Comparison of ENCODE assay signal across 22 cellular contexts in genomic region chr9:4433379-4433778, GRCh38. TPM values are rescaled to one million over a fixed set of nuclear protein-coding genes. Genes with fewer than 3 reads are reported as not detected.
DNase-seq lines count a peak whose midpoint lies in the region; ATAC-seq, FAIRE-seq and TF ChIP-seq lines count a peak whose summit lies in the region.
"Had no signal": no experiment of that assay in that cellular context is flagged by ENCODE, and none has a peak within 500 bp of the region (broad histone marks: within the 10 kb centered on the region; RNA-seq: fewer than 3 reads in every experiment).

No MANE protein-coding gene starts in this region.

- 24% methylated on average over 4 of the region's 4 CpGs for WGBS in K562 (ENCODE audit: insufficient coverage, low coverage, missing lambda C conversion rate)
- WGBS in heart right ventricle, 2 donors: 76 to 77% methylated on average over 4 of the region's 4 CpGs
- WGBS in neuronal stem cell (ENCODE audit: extremely low coverage in 2 of 2, insufficient read length in 2 of 2, insufficient replicate concordance in 1 of 2), 2 donors: no CpG with 5 or more reads among the region's 4 CpGs

- in situ Hi-C loops in K562 (cut with MboI): no loop called here

- no peak overlapping the region for H2BK120ac ChIP-seq in neuronal stem cell (ENCODE audit: low read depth, low read length)

- no peak overlapping the region for H2BK15ac ChIP-seq in neuronal stem cell (ENCODE audit: low read length)

- H3K4ac ChIP-seq in neuronal stem cell (ENCODE audit: low read length): no peak overlapping the region

- H4K91ac ChIP-seq in neuronal stem cell (ENCODE audit: low read depth, low read length, poor library complexity): no peak overlapping the region

- H3K27me3 ChIP-seq in K562 (ENCODE audit: control insufficient read depth in 2 of 2, insufficient read depth in 2 of 2, low read length in 2 of 2) (no peaks in the 10 kb centered on the region), heart right ventricle (no peaks in the 10 kb centered on the region), neuronal stem cell (ENCODE audit: control insufficient read depth in 3 of 3, insufficient read depth in 3 of 3, low read depth in 1 of 3, low read length in 3 of 3) (no peaks in the 10 kb centered on the region)
- H3K27me3 ChIP-seq: BLaER1 treated with 17β-estradiol and CSF1 and Interleukin-3, amounts not matched to agents 10 nM and 100 nM; MG63; Peyer's patch had no signal

- H3K9me1 ChIP-seq in K562 (ENCODE audit: control insufficient read depth, insufficient read depth, low read length): no peaks in the 10 kb centered on the region

- H3K4me1 ChIP-seq in K562 (replicated peaks in 1 of 2; ENCODE audit: control insufficient read depth in 2 of 2, insufficient read depth in 2 of 2, low read length in 2 of 2) (no peaks in the 10 kb centered on the region), heart right ventricle (peaks cover 0 to 16% (median 4%) of the 10 kb centered on the region in 9 donors), neuronal stem cell (ENCODE audit: control insufficient read depth in 2 of 2, insufficient read depth in 1 of 2, low read depth in 1 of 2, low read length in 2 of 2) (no peaks in the 10 kb centered on the region)

- TF ChIP-seq CTCF in K562 (IDR thresholded peaks at IDR 0.05 in 2 of 3, conservative IDR thresholded peaks at IDR 0.05 in 1 of 3; ENCODE audit: insufficient read depth in 2 of 3, low read depth in 1 of 3, low read length in 3 of 3): no peak
- no peak for TF ChIP-seq CTCF in heart right ventricle (IDR thresholded peaks at IDR 0.05)

- no peak overlapping the region for H4K8ac ChIP-seq in neuronal stem cell (ENCODE audit: low read depth, low read length)

- peak; percentile 58 for ATAC-seq in GM21717 (IDR thresholded peaks at IDR 0.05; ENCODE audit: unreplicated experiment)
- ATAC-seq in HG03354 (IDR thresholded peaks at IDR 0.05; ENCODE audit: poor library complexity, severe bottlenecking, unreplicated experiment): peak; percentile 65
- ATAC-seq in K562: no peak; the same call in 2 of the 3 replicates
- no peak for ATAC-seq in heart right ventricle

- POLR2A ChIA-PET in K562 (lab: Yijun Ruan, JAX): no interaction called here

- CTCF ChIA-PET in K562 (lab: Yijun Ruan, JAX; ENCODE audit: low intra/inter-chr PET ratio): no interaction called here

- FAIRE-seq in GM12891 (lab: Jason Lieb, UNC): no peak
- no peak for FAIRE-seq in K562 (lab: Jason Lieb, UNC)
- FAIRE-seq: A204.1, D721Med had no signal

- no peak overlapping the region for H3K23ac ChIP-seq in neuronal stem cell (ENCODE audit: low read depth, low read length, poor library complexity)

- H3K4me2 ChIP-seq in K562 (ENCODE audit: insufficient read depth, low read length): no peak overlapping the region
- no peak overlapping the region for H3K4me2 ChIP-seq in neuronal stem cell (ENCODE audit: insufficient read depth, low read length, poor library complexity, severe bottlenecking)
- H3K4me2 ChIP-seq: BLaER1 treated with 17β-estradiol and CSF1 and Interleukin-3, amounts not matched to agents 10 nM and 100 nM had no signal

- H3K79me2 ChIP-seq in K562 (ENCODE audit: control insufficient read depth, insufficient read depth, low read length): no peaks in the 10 kb centered on the region

- H3K27ac ChIP-seq in K562 (ENCODE audit: extremely low read depth, low read depth, low read length) (no peak overlapping the region), heart right ventricle (no peak overlapping the region), neuronal stem cell (replicated peaks; ENCODE audit: low read length) (no peak overlapping the region)
- H3K27ac ChIP-seq: BLaER1 treated with 17β-estradiol and CSF1 and Interleukin-3, amounts not matched to agents 10 nM and 100 nM had no signal

- H3K9me3 ChIP-seq in K562 (replicated peaks; ENCODE audit: control insufficient read depth, insufficient read depth, low read depth, low read length) (no peaks in the 10 kb centered on the region), heart right ventricle (no peaks in the 10 kb centered on the region), neuronal stem cell (replicated peaks in 1 of 2; ENCODE audit: control insufficient read depth in 2 of 2, insufficient read depth in 1 of 2, low read depth in 1 of 2, low read length in 2 of 2) (no peaks in the 10 kb centered on the region)
- H3K9me3 ChIP-seq: MG63, Peyer's patch had no signal

- H2AFZ ChIP-seq in K562 (ENCODE audit: low read depth, low read length) (no peak overlapping the region), neuronal stem cell (ENCODE audit: low read length) (no peak overlapping the region)

- intact Hi-C loops in K562 (cut with micrococcal nuclease) (no loop called here), heart right ventricle (cut with DNase I) (loop anchor here in 2 of 10 donors (10.0 kb wide), 2 partner anchors 51 to 61 kb away; partner anchors contain the start of gene SLC1A1 (in 1 of the 2))

- H2AK5ac ChIP-seq in neuronal stem cell (ENCODE audit: low read depth, low read length): no peak overlapping the region

- no peak for TF ChIP-seq EP300 in K562 (IDR thresholded peaks at IDR 0.05; ENCODE audit: low read length)

- H3K14ac ChIP-seq in neuronal stem cell (ENCODE audit: low read length): no peak overlapping the region

- no peak overlapping the region for H3K4me3 ChIP-seq in K562
- H3K4me3 ChIP-seq in heart right ventricle: no peak overlapping the region
- H3K4me3 ChIP-seq in neuronal stem cell (ENCODE audit: low read length in 2 of 2): no peak overlapping the region
- H3K4me3 ChIP-seq: BLaER1 treated with 17β-estradiol and CSF1 and Interleukin-3, amounts not matched to agents 10 nM and 100 nM; MG63; Peyer's patch had no signal

- H4K20me1 ChIP-seq in K562 (replicated peaks; ENCODE audit: control insufficient read depth, insufficient read depth, low read length): no peaks in the 10 kb centered on the region
- H4K20me1 ChIP-seq: BLaER1 treated with 17β-estradiol and CSF1 and Interleukin-3, amounts not matched to agents 10 nM and 100 nM had no signal

- H3K9ac ChIP-seq in K562 (ENCODE audit: insufficient read depth in 1 of 2, low read depth in 2 of 2, low read length in 2 of 2) (no peak overlapping the region), neuronal stem cell (ENCODE audit: low read depth, low read length, poor library complexity) (no peak overlapping the region)
- H3K9ac ChIP-seq: BLaER1 treated with 17β-estradiol and CSF1 and Interleukin-3, amounts not matched to agents 10 nM and 100 nM had no signal

- no peaks in the 10 kb centered on the region for H3K36me3 ChIP-seq in K562 (ENCODE audit: control insufficient read depth, insufficient read depth, low read length)
- H3K36me3 ChIP-seq in heart right ventricle: no peaks in the 10 kb centered on the region
- no peaks in the 10 kb centered on the region for H3K36me3 ChIP-seq in neuronal stem cell (replicated peaks in 1 of 2; ENCODE audit: control insufficient read depth in 2 of 2, insufficient read depth in 2 of 2, low read length in 2 of 2)
- H3K36me3 ChIP-seq: BLaER1 treated with 17β-estradiol and CSF1 and Interleukin-3, amounts not matched to agents 10 nM and 100 nM; MG63; Peyer's patch had no signal

- H3K18ac ChIP-seq in neuronal stem cell (ENCODE audit: low read length): no peak overlapping the region

- no peak overlapping the region for H2BK5ac ChIP-seq in neuronal stem cell (ENCODE audit: low read length)

- H2BK12ac ChIP-seq in neuronal stem cell (ENCODE audit: low read length): no peak overlapping the region

- no peak for DNase-seq in GM12891 (ENCODE audit: insufficient read length, low spot score)
- peak in 1 of 4 experiments; percentile 5 for DNase-seq in K562 (ENCODE audit: extremely low read depth in 1 of 4, low spot score in 3 of 4)
- no peak for DNase-seq in heart right ventricle
- no peak for DNase-seq in mucosa of gallbladder (ENCODE audit: low spot score)
- no peak for DNase-seq in neuronal stem cell (ENCODE audit: low spot score)
- DNase-seq: AML-193; CD4-positive, alpha-beta T cell; H7; KG1; MG63; NCI-H2029; NCI-H2227 treated with DMSO at 0.1 percent for 48 hours; NCI-H526 treated with DMSO at 0.1 percent for 48 hours; Peyer's patch; SHP77 treated with DMSO at 0.1 percent for 48 hours; T-helper 1 cell had no signal

- no peaks in the 10 kb centered on the region for H3K79me1 ChIP-seq in neuronal stem cell (ENCODE audit: low read depth, low read length)

- TF ChIP-seq POLR2A in GM12891 (IDR thresholded peaks at IDR 0.05; ENCODE audit: low read depth, low read length) (no peak), K562 (conservative IDR thresholded peaks at IDR 0.05) (no peak)

- TF ChIP-seq RAD21 in K562 (CRISPR knock-in tag; conservative IDR thresholded peaks at IDR 0.05 in 1 of 2, IDR thresholded peaks at IDR 0.05 in 1 of 2): no peak

- no TSS peak for BruUV-seq in K562 (replicated peaks; lab: Mats Ljungman, UMichigan)

TF ChIP-seq in GM12891, 5 proteins besides CTCF, POLR2A, EP300 and RAD21 (continues in another document):
- TF ChIP-seq SPI1 (IDR thresholded peaks at IDR 0.05; ENCODE audit: low read depth, low read length) (no peak), POU2F2 (IDR thresholded peaks at IDR 0.05; ENCODE audit: low read depth, low read length) (peak; percentile 58; the same call in 1 of the 2 replicates)

RNA-seq across cellular contexts. Expression of gene SLC1A1, which starts 56.9 kb away (rescaled TPM):
- polyA plus RNA-seq in GM12891 (2012; ENCODE audit: low read depth, missing spikeins): 10.4 TPM
- not detected in 2 replicates for total RNA-seq in K562 (2011; cell fraction: chromatin; rRNA removed; ENCODE audit: low replicate concordance)
- total RNA-seq in K562 (2011; cell fraction: nucleolus; rRNA removed): not detected in 2 replicates
- total RNA-seq in K562 (2011; cell fraction: nucleoplasm; rRNA removed): not detected in 2 replicates
- total RNA-seq in K562 (2014; rRNA removed) (not detected in 2 replicates), K562 (2014; rRNA removed; fragmentation: Illumina TruSeq; extraction: Trizol) (not detected in 2 replicates), K562 (2015; rRNA removed; fragmentation: Illumina TruSeq; extraction: Trizol) (not detected in 2 replicates), K562 (2021) (0.07 and 0.16 TPM in 2 replicates), heart right ventricle (1 to 10 TPM; 1.1 to 3.1 (median 1.7) TPM), mucosa of gallbladder (109 TPM)
- polyA plus RNA-seq in K562 (2011; rRNA removed) (not detected in 2 replicates), K562 (2014; fragmentation: Illumina TruSeq; extraction: Trizol) (not detected in 2 replicates), K562 (2014; fragmentation: Nextera tagmentation; extraction: Ambion mirVana) (under 1 TPM in 1 of 2 experiments, not detected in 1; 0.11 TPM), K562 (2014; rRNA removed) (not detected in 2 replicates), heart right ventricle (1 to 10 TPM in 1 of 2 donors, under 1 TPM in 1; 0.94 to 3.5 TPM)
- polyA plus RNA-seq in K562 (2011; cell fraction: cytosol; rRNA removed): not detected in 2 replicates
- not detected in 2 replicates for polyA plus RNA-seq in K562 (2011; cell fraction: nucleus; rRNA removed)
- not detected in 2 replicates for polyA plus RNA-seq in K562 (2012)
- not detected in 2 replicates for polyA minus RNA-seq in K562 (2011; rRNA and poly(A)+ RNA removed)
- polyA minus RNA-seq in K562 (2011; cell fraction: cytosol; rRNA and poly(A)+ RNA removed): not detected in 2 replicates
- not detected in 2 replicates for polyA minus RNA-seq in K562 (2011; cell fraction: nucleus; rRNA and poly(A)+ RNA removed)
- polyA plus RNA-seq in neuronal stem cell (2013, experiment 1 of 2): 3.4 TPM
- polyA plus RNA-seq in neuronal stem cell (2013, experiment 2 of 2): 3.7 TPM
- total RNA-seq: OCI-LY7 had no signal

Comparison
In these comparisons a context has a peak if more than half of its experiments do, and no peak if none do; other contexts are left out.
1. ATAC-seq: peak in GM21717 (single experiment) and HG03354 (single experiment); none in K562 (single experiment) and heart right ventricle (0 of 8).
2. RNA of gene SLC1A1, which starts 56.9 kb away (total RNA-seq): 109 TPM in mucosa of gallbladder (single experiment); 1.1 to 3.1 TPM in heart right ventricle and 0.07 to 0.16 TPM in K562; every median in the first group is over 10 times any median in the second.